Comparison of ENCODE assay signal across 8 cellular contexts in the genomic region with DNA sequence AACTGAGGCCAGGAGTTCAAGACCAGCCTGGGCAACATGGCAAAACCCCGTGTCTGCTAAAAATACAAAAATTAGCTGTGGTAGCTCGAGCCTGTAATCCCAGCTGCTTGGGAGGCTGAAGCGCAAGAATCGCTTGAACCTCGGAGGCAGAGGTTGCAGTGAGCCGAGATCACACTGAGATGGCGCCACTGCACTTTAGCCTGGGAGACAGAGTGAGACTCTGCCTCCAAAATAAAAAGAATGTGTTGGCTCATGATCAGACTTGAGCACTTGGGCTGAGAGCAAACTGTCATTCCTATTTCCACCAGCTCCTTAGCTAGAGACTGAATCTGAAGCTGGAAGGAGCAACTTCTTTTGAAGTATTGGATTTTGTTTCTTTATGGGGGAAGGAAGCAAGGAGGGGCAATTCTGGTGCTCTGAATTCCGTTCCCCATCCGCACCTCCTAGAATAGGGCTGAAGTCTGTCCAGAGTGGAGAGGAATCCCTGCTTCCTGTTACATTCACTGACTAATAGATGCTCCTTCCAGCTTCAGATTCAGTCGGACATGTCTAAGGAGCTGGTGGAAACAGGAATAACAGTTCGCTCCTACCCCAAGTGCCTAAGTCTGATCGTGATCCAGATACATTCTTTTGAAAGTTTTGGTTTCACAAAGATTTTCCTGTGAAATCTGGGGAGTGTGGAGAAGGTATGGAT. TPM values are rescaled to one million over a fixed set of nuclear protein-coding genes. Genes with fewer than 3 reads are reported as not detected.
A peak's percentile ranks its signal among the peaks of the same experiment; 100 is the strongest.
DNase-seq lines count a peak whose midpoint lies in the region; ATAC-seq and TF ChIP-seq lines count a peak whose summit lies in the region.

No MANE protein-coding gene starts in this region.

- H3K9me3 Mint-ChIP-seq in activated CD4-positive, alpha-beta memory T cell treated with anti-CD3 and anti-CD28 coated beads, Interleukin-2, amount 10 ng/mL, durations not matched to agents 7 days and 5 days, result no peaks in the 10 kb centered on the region

- H3K36me3 ChIP-seq in DND-41 (ENCODE audit: insufficient read depth, low read length) (peaks cover 44% of the 10 kb centered on the region), heart right ventricle (peaks cover 0 to 36% (median 26%) of the 10 kb centered on the region in 9 donors)

- POLR2A ChIA-PET in activated CD4-positive, alpha-beta memory T cell treated with anti-CD3 and anti-CD28 coated beads, Interleukin-2, amount 10 ng/mL, durations not matched to agents 7 days and 5 days (lab: Charles Lee), result interaction anchor here (2.6 kb wide), 1 partner anchor 17 kb away, joined by 10 read pairs; the partner anchor contains the start of gene ZNF692

- no peak overlapping the region for H3K27ac ChIP-seq in DND-41 (ENCODE audit: low read length)
- peak overlapping the region in 8 of 10 donors; percentile 43 to 63 (median 52) for H3K27ac ChIP-seq in heart right ventricle

- no peak for TF ChIP-seq EP300 in Ishikawa (IDR thresholded peaks at IDR 0.05; ENCODE audit: borderline replicate concordance)

- H4K20me1 ChIP-seq in DND-41 (ENCODE audit: insufficient read depth, low read length), result peaks cover 29% of the 10 kb centered on the region

- no peak overlapping the region for H3K27ac Mint-ChIP-seq in activated CD4-positive, alpha-beta memory T cell treated with anti-CD3 and anti-CD28 coated beads, Interleukin-2, amount 10 ng/mL, durations not matched to agents 7 days and 5 days

- peaks cover 30% of the 10 kb centered on the region for H3K36me3 Mint-ChIP-seq in activated CD4-positive, alpha-beta memory T cell treated with anti-CD3 and anti-CD28 coated beads, Interleukin-2, amount 10 ng/mL, durations not matched to agents 7 days and 5 days (ENCODE audit: low read depth)

- peaks cover 54% of the 10 kb centered on the region for H3K79me2 ChIP-seq in DND-41 (ENCODE audit: insufficient read depth, low read length)

- TF ChIP-seq RAD21 in Ishikawa (IDR thresholded peaks at IDR 0.05; ENCODE audit: low read depth), result peak; percentile 60

- H3K9me3 ChIP-seq in DND-41 (ENCODE audit: insufficient read depth, low read length, severe bottlenecking) (no peaks in the 10 kb centered on the region), heart right ventricle (no peaks in the 10 kb centered on the region)

- H3K27me3 ChIP-seq in DND-41 (ENCODE audit: insufficient read depth, low read length, poor library complexity) (no peaks in the 10 kb centered on the region), heart right ventricle (no peaks in the 10 kb centered on the region)

- H3K4me3 ChIP-seq in DND-41 (ENCODE audit: low read depth in 1 of 2, low read length in 2 of 2), result no peak overlapping the region
- peak overlapping the region in 1 of 10 donors; percentile 11 for H3K4me3 ChIP-seq in heart right ventricle

- H3K9ac ChIP-seq in DND-41 (ENCODE audit: low read depth, low read length), result no peak overlapping the region

- CTCF ChIA-PET in activated CD4-positive, alpha-beta memory T cell treated with anti-CD3 and anti-CD28 coated beads, Interleukin-2, amount 10 ng/mL, durations not matched to agents 7 days and 5 days (lab: Charles Lee), result interaction anchor here (0.8 to 4.1 kb wide), 6 partner anchors 12 to 84 kb away, joined by 3 to 31 read pairs (median 3); partner anchors contain the start of gene ZNF692

- H3K4me2 ChIP-seq in DND-41 (ENCODE audit: insufficient read depth, low read length), result no peak overlapping the region

- intact Hi-C loops in heart right ventricle (cut with DNase I), result no loop called here

- ATAC-seq in DND-41 (ENCODE audit: insufficient read depth, low read depth) (no peak), heart right ventricle (no peak), HG03342 (IDR thresholded peaks at IDR 0.05; ENCODE audit: unreplicated experiment) (no peak)

- WGBS in heart right ventricle, 2 donors, result 32 to 38% methylated on average over 12 of the region's 12 CpGs

- no peak overlapping the region for H3K4me3 Mint-ChIP-seq in activated CD4-positive, alpha-beta memory T cell treated with anti-CD3 and anti-CD28 coated beads, Interleukin-2, amount 10 ng/mL, durations not matched to agents 7 days and 5 days

- H2AFZ ChIP-seq in DND-41 (ENCODE audit: low read depth, low read length), result no peak overlapping the region

- DNase-seq in DND-41 (peak; percentile 51), heart right ventricle (peak; percentile 34 to 46), NK-92 (lab: John Stamatoyannopoulos, UW; ENCODE audit: unreplicated experiment) (no peak), midbrain (lab: John Stamatoyannopoulos, UW) (no peak)
- peak; percentile 53 for DNase-seq in activated CD4-positive, alpha-beta memory T cell treated with anti-CD3 and anti-CD28 coated beads, Interleukin-2, amount 10 ng/mL, durations not matched to agents 7 days and 5 days
- peak; percentile 49 for DNase-seq in stimulated activated CD8-positive, alpha-beta memory T cell treated with anti-CD3 and anti-CD28 coated beads, Interleukin-4, amount 100 ng/mL, for 48 hours

- H3K27me3 Mint-ChIP-seq in activated CD4-positive, alpha-beta memory T cell treated with anti-CD3 and anti-CD28 coated beads, Interleukin-2, amount 10 ng/mL, durations not matched to agents 7 days and 5 days, result no peaks in the 10 kb centered on the region

- peaks cover 29% of the 10 kb centered on the region for H3K4me1 Mint-ChIP-seq in activated CD4-positive, alpha-beta memory T cell treated with anti-CD3 and anti-CD28 coated beads, Interleukin-2, amount 10 ng/mL, durations not matched to agents 7 days and 5 days

- TF ChIP-seq CTCF in DND-41 (IDR thresholded peaks at IDR 0.05; ENCODE audit: borderline replicate concordance, extremely low read depth, low read length, poor library complexity, severe bottlenecking), result peak; percentile 70
- peak; percentile 22 to 72 (median 51) for TF ChIP-seq CTCF in heart right ventricle (IDR thresholded peaks at IDR 0.05)

- H3K4me1 ChIP-seq in DND-41 (ENCODE audit: insufficient read depth, low read length), result peaks cover 31% of the 10 kb centered on the region
- peaks cover 11 to 60% (median 53%) of the 10 kb centered on the region in 9 donors for H3K4me1 ChIP-seq in heart right ventricle

TF ChIP-seq in Ishikawa, 13 proteins besides CTCF, POLR2A, EP300 and RAD21:
- TF ChIP-seq NFIC (IDR thresholded peaks at IDR 0.05) (no peak), TAF1 (IDR thresholded peaks at IDR 0.05; ENCODE audit: low read depth) (no peak)

RNA-seq across cellular contexts. Expression of gene ZNF672, which starts 3.8 kb away (rescaled TPM):
- 10 to 100 TPM; 54.1 to 60.1 TPM for total RNA-seq in activated CD4-positive, alpha-beta memory T cell treated with anti-CD3 and anti-CD28 coated beads, Interleukin-2, amount 10 ng/mL, durations not matched to agents 7 days and 5 days
- 10 to 100 TPM; 31.9 to 44.4 (median 37.3) TPM for total RNA-seq in heart right ventricle
- 10 to 100 TPM; 16.1 to 36.1 TPM for polyA plus RNA-seq in heart right ventricle

RNA-seq across cellular contexts. Expression of gene SH3BP5L, which starts 16.1 kb away (rescaled TPM):
- total RNA-seq in activated CD4-positive, alpha-beta memory T cell treated with anti-CD3 and anti-CD28 coated beads, Interleukin-2, amount 10 ng/mL, durations not matched to agents 7 days and 5 days, result 10 to 100 TPM; 31.4 to 32.0 TPM
- 10 to 100 TPM; 14.9 to 26.2 (median 18.0) TPM for total RNA-seq in heart right ventricle
- polyA plus RNA-seq in heart right ventricle, result 10 to 100 TPM; 19.2 to 30.5 TPM

RNA-seq across cellular contexts. Expression of gene ZNF692, which starts 17.0 kb away (rescaled TPM):
- 10 to 100 TPM; 45.9 to 49.8 TPM for total RNA-seq in activated CD4-positive, alpha-beta memory T cell treated with anti-CD3 and anti-CD28 coated beads, Interleukin-2, amount 10 ng/mL, durations not matched to agents 7 days and 5 days
- 10 to 100 TPM in 9 of 10 donors, 1 to 10 TPM in 1; 7.1 to 26.5 (median 11.8) TPM for total RNA-seq in heart right ventricle
- 100 to 1,000 TPM in 1 of 2 donors, 10 to 100 TPM in 1; 23.0 to 102 TPM for polyA plus RNA-seq in heart right ventricle

Comparison
In these comparisons a context has a peak if more than half of its experiments do, and no peak if none do; other contexts are left out.
1. DNase-seq: peak in DND-41 (single experiment), activated CD4-positive, alpha-beta memory T cell treated with anti-CD3 and anti-CD28 coated beads, Interleukin-2, amount 10 ng/mL, durations not matched to agents 7 days and 5 days (single experiment), heart right ventricle (2 of 2) and stimulated activated CD8-positive, alpha-beta memory T cell treated with anti-CD3 and anti-CD28 coated beads, Interleukin-4, amount 100 ng/mL, for 48 hours (single experiment); none in NK-92 (single experiment) and midbrain (single experiment).